ENCODE assay signal across 1 cellular context in genomic region chr2:239960929-239961661, GRCh38.
TF ChIP-seq lines count a peak whose summit lies in the region.

No MANE protein-coding gene starts in this region.

TF ChIP-seq in HCT116, 20 proteins besides CTCF, POLR2A, EP300 and RAD21:
- TF ChIP-seq, protein P1, sequence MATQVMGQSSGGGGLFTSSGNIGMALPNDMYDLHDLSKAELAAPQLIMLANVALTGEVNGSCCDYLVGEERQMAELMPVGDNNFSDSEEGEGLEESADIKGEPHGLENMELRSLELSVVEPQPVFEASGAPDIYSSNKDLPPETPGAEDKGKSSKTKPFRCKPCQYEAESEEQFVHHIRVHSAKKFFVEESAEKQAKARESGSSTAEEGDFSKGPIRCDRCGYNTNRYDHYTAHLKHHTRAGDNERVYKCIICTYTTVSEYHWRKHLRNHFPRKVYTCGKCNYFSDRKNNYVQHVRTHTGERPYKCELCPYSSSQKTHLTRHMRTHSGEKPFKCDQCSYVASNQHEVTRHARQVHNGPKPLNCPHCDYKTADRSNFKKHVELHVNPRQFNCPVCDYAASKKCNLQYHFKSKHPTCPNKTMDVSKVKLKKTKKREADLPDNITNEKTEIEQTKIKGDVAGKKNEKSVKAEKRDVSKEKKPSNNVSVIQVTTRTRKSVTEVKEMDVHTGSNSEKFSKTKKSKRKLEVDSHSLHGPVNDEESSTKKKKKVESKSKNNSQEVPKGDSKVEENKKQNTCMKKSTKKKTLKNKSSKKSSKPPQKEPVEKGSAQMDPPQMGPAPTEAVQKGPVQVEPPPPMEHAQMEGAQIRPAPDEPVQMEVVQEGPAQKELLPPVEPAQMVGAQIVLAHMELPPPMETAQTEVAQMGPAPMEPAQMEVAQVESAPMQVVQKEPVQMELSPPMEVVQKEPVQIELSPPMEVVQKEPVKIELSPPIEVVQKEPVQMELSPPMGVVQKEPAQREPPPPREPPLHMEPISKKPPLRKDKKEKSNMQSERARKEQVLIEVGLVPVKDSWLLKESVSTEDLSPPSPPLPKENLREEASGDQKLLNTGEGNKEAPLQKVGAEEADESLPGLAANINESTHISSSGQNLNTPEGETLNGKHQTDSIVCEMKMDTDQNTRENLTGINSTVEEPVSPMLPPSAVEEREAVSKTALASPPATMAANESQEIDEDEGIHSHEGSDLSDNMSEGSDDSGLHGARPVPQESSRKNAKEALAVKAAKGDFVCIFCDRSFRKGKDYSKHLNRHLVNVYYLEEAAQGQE (IDR thresholded peaks at IDR 0.05; ENCODE audit: low read depth): no peak
- TF ChIP-seq EZH2 (IDR thresholded peaks at IDR 0.05) (no peak), SP1 (IDR thresholded peaks at IDR 0.05; ENCODE audit: low read depth) (no peak), SIN3A (IDR thresholded peaks at IDR 0.05; ENCODE audit: low read depth) (no peak), ZNF274 (IDR thresholded peaks at IDR 0.05; ENCODE audit: low read depth, low read length) (no peak), EGR1 (IDR thresholded peaks at IDR 0.05; ENCODE audit: low read depth) (no peak), POLR2AphosphoS5 (IDR thresholded peaks at IDR 0.05; ENCODE audit: low read depth, low read length) (no peak), TCF7L2 (IDR thresholded peaks at IDR 0.05; ENCODE audit: borderline replicate concordance, extremely low read depth, insufficient read depth, insufficient read length) (no peak), CEBPB (IDR thresholded peaks at IDR 0.05; ENCODE audit: low read depth) (no peak), CBX3 (IDR thresholded peaks at IDR 0.05; ENCODE audit: low read depth) (no peak), ELF1 (IDR thresholded peaks at IDR 0.05; ENCODE audit: borderline replicate concordance, low read depth) (no peak), EZH2phosphoT487 (IDR thresholded peaks at IDR 0.05; ENCODE audit: borderline replicate concordance) (no peak), ATF3 (IDR thresholded peaks at IDR 0.05) (no peak), YY1 (IDR thresholded peaks at IDR 0.05; ENCODE audit: extremely low read depth, insufficient replicate concordance, low read depth, low read length) (no peak), JUND (IDR thresholded peaks at IDR 0.05) (no peak), SRF (IDR thresholded peaks at IDR 0.05; ENCODE audit: low read depth) (no peak), FOSL1 (IDR thresholded peaks at IDR 0.05; ENCODE audit: low read depth) (no peak), ZFX (IDR thresholded peaks at IDR 0.05) (no peak)
- TF ChIP-seq, protein P2, sequence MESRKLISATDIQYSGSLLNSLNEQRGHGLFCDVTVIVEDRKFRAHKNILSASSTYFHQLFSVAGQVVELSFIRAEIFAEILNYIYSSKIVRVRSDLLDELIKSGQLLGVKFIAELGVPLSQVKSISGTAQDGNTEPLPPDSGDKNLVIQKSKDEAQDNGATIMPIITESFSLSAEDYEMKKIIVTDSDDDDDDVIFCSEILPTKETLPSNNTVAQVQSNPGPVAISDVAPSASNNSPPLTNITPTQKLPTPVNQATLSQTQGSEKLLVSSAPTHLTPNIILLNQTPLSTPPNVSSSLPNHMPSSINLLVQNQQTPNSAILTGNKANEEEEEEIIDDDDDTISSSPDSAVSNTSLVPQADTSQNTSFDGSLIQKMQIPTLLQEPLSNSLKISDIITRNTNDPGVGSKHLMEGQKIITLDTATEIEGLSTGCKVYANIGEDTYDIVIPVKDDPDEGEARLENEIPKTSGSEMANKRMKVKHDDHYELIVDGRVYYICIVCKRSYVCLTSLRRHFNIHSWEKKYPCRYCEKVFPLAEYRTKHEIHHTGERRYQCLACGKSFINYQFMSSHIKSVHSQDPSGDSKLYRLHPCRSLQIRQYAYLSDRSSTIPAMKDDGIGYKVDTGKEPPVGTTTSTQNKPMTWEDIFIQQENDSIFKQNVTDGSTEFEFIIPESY (IDR thresholded peaks at IDR 0.05; ENCODE audit: extremely low read depth, insufficient replicate concordance, low read length): no peak
- TF ChIP-seq, protein P3, sequence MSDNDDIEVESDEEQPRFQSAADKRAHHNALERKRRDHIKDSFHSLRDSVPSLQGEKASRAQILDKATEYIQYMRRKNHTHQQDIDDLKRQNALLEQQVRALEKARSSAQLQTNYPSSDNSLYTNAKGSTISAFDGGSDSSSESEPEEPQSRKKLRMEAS (IDR thresholded peaks at IDR 0.05): no peak
